In the genomic region with DNA sequence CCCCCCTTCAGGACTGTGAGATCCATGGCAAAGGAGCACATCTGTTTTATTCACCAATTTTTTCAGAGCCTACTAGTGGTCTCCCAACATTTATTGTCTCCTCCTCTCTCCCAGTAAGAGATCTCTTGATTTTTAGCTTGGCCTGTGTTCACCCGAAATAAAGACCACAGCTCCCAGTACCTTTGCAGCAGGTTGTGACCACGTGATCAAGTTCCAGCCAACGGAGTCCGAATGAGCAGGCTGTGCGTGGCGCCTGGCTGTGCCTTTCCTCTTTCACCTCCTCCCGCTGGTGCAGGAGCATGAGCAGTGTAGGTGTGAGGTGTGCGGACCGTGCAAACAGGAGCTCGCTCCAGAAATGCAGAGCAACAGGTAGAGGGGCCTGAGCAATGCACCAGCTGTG, we compare ENCODE assay signal across 16 cellular contexts.
DNase-seq lines count a peak whose midpoint lies in the region; ATAC-seq, FAIRE-seq and TF ChIP-seq lines count a peak whose summit lies in the region.
"Had no signal": no experiment of that assay in that cellular context is flagged by ENCODE, and none has a peak within 500 bp of the region (broad histone marks: within the 10 kb centered on the region; RNA-seq: fewer than 3 reads in every experiment).

No MANE protein-coding gene starts in this region.

- ATAC-seq in Right ventricle myocardium inferior (no peak), WTC11 (no peak)
- ATAC-seq in naive thymus-derived CD4-positive, alpha-beta T cell, result no peak

- H3K4me3 ChIP-seq in HEK293 (ENCODE audit: low read depth, low read length), result no peak overlapping the region
- H3K4me3 ChIP-seq in naive thymus-derived CD4-positive, alpha-beta T cell (ENCODE audit: low read length), result no peak overlapping the region
- H3K4me3 ChIP-seq in small intestine (ENCODE audit: low read depth in 1 of 2, low read length in 2 of 2), result no peak overlapping the region
- H3K4me3 ChIP-seq in ovary, result no peak overlapping the region
- H3K4me3 ChIP-seq: BLaER1, HAP-1 had no signal

- H3K9me3 ChIP-seq in HEK293 (ENCODE audit: control insufficient read depth, insufficient read depth, low read depth, low read length) (no peaks in the 10 kb centered on the region), small intestine (ENCODE audit: control insufficient read depth, low read depth) (no peaks in the 10 kb centered on the region), ovary (no peaks in the 10 kb centered on the region)
- H3K9me3 ChIP-seq in naive thymus-derived CD4-positive, alpha-beta T cell (ENCODE audit: control insufficient read depth in 2 of 3, low read length in 3 of 3), result no peaks in the 10 kb centered on the region
- H3K9me3 ChIP-seq: BLaER1, HAP-1 had no signal

- intact Hi-C loops in Right ventricle myocardium inferior (cut with DNase I) (no loop called here), cardiac septum (cut with DNase I) (no loop called here), ovary (cut with DNase I) (no loop called here)
- intact Hi-C loops in naive thymus-derived CD4-positive, alpha-beta T cell (cut with micrococcal nuclease), result no loop called here

- no peak for TF ChIP-seq POLR2A in ovary (IDR thresholded peaks at IDR 0.05)

- 72 to 89% (median 85%) methylated on average over 10 of the region's 10 CpGs for WGBS in small intestine, 3 donors
- WGBS in ovary, 3 donors, result 83 to 95% (median 85%) methylated on average over 10 of the region's 10 CpGs

- H3K9me3 Mint-ChIP-seq in WTC11 (no peaks in the 10 kb centered on the region), endothelial cell (ENCODE audit: unreplicated experiment) (no peaks in the 10 kb centered on the region)
- H3K9me3 Mint-ChIP-seq in naive thymus-derived CD4-positive, alpha-beta T cell, result peaks cover 0 to 4% (median 0%) of the 10 kb centered on the region in 11 donors

- TF ChIP-seq CTCF in HEK293 (tag by site-specific recombination; IDR thresholded peaks at IDR 0.05) (no peak), WTC11 (IDR thresholded peaks at IDR 0.05) (no peak), endothelial cell (IDR thresholded peaks at IDR 0.05; ENCODE audit: unreplicated experiment) (no peak), ovary (IDR thresholded peaks at IDR 0.05) (no peak)

- no peak for TF ChIP-seq EP300 in ovary (IDR thresholded peaks at IDR 0.05)

- H3K27me3 Mint-ChIP-seq in WTC11 (ENCODE audit: low read depth), result peaks cover 57% of the 10 kb centered on the region
- peaks cover 26% of the 10 kb centered on the region for H3K27me3 Mint-ChIP-seq in endothelial cell (ENCODE audit: unreplicated experiment)
- H3K27me3 Mint-ChIP-seq in naive thymus-derived CD4-positive, alpha-beta T cell, result peaks cover 28 to 39% (median 30%) of the 10 kb centered on the region in 5 donors

- no peak overlapping the region for H3K27ac Mint-ChIP-seq in WTC11
- no peak overlapping the region for H3K27ac Mint-ChIP-seq in endothelial cell (ENCODE audit: unreplicated experiment)
- H3K27ac Mint-ChIP-seq in naive thymus-derived CD4-positive, alpha-beta T cell, result no peak overlapping the region
- H3K27ac Mint-ChIP-seq: CD4-positive, alpha-beta memory T cell had no signal

- no peaks in the 10 kb centered on the region for H3K4me1 ChIP-seq in HEK293 (ENCODE audit: control insufficient read depth, insufficient read depth, low read length)
- H3K4me1 ChIP-seq in naive thymus-derived CD4-positive, alpha-beta T cell (ENCODE audit: control insufficient read depth in 2 of 2, insufficient read depth in 2 of 2, low read length in 2 of 2), result no peaks in the 10 kb centered on the region
- H3K4me1 ChIP-seq in small intestine (ENCODE audit: control insufficient read depth in 2 of 2, insufficient read depth in 1 of 2, low read depth in 1 of 2, low read length in 1 of 2), result peaks cover 0 to 3% of the 10 kb centered on the region in 2 donors
- peaks cover 10% of the 10 kb centered on the region for H3K4me1 ChIP-seq in ovary (ENCODE audit: insufficient read depth)

- no peak for FAIRE-seq in small intestine (lab: Jason Lieb, UNC)

- CTCF ChIA-PET in HEK293 (lab: Yijun Ruan, JAX), result interaction anchor here (0.6 to 1.0 kb wide), 2 partner anchors 40 to 231 kb away, joined by 4 to 5 read pairs; no protein-coding TSS in a partner anchor
- CTCF ChIA-PET in WTC11 (lab: Charles Lee), result interaction anchor here (2.7 kb wide), 1 partner anchor 39 kb away, joined by 11 read pairs; no protein-coding TSS in a partner anchor
- CTCF ChIA-PET in naive thymus-derived CD4-positive, alpha-beta T cell (lab: Charles Lee), result no interaction called here

- H3K27ac ChIP-seq in HEK293 (ENCODE audit: extremely low read depth, low read depth, low read length), result no peak overlapping the region
- H3K27ac ChIP-seq in naive thymus-derived CD4-positive, alpha-beta T cell (ENCODE audit: low read depth, low read length), result no peak overlapping the region
- no peak overlapping the region for H3K27ac ChIP-seq in small intestine (ENCODE audit: low read depth in 1 of 2, low read length in 1 of 2)
- no peak overlapping the region for H3K27ac ChIP-seq in ovary
- H3K27ac ChIP-seq: BLaER1 had no signal

- H3K27me3 ChIP-seq in naive thymus-derived CD4-positive, alpha-beta T cell (ENCODE audit: control insufficient read depth in 2 of 2, insufficient read depth in 2 of 2, low read length in 2 of 2), result no peaks in the 10 kb centered on the region
- H3K27me3 ChIP-seq in small intestine (ENCODE audit: control insufficient read depth in 2 of 2, insufficient read depth in 2 of 2, low read length in 2 of 2) (peaks cover 3 to 5% of the 10 kb centered on the region in 2 donors), ovary (no peaks in the 10 kb centered on the region)

- H3K36me3 ChIP-seq in HEK293 (ENCODE audit: control insufficient read depth in 2 of 2, insufficient read depth in 1 of 2, low read length in 2 of 2) (no peaks in the 10 kb centered on the region), small intestine (ENCODE audit: control insufficient read depth in 2 of 2, insufficient read depth in 2 of 2, low read length in 2 of 2) (no peaks in the 10 kb centered on the region), ovary (no peaks in the 10 kb centered on the region)
- no peaks in the 10 kb centered on the region for H3K36me3 ChIP-seq in naive thymus-derived CD4-positive, alpha-beta T cell (ENCODE audit: control insufficient read depth in 2 of 3, insufficient read depth in 3 of 3, low read length in 3 of 3)
- H3K36me3 ChIP-seq: BLaER1, HAP-1 had no signal

- POLR2A ChIA-PET in HEK293 (lab: Yijun Ruan, JAX) (no interaction called here), WTC11 (lab: Charles Lee) (no interaction called here)
- POLR2A ChIA-PET in naive thymus-derived CD4-positive, alpha-beta T cell (lab: Charles Lee), result no interaction called here

- DNase-seq in Right ventricle myocardium inferior (ENCODE audit: missing footprints) (peak; percentile 34), cardiac septum (ENCODE audit: low spot score) (no peak), WTC11 (ENCODE audit: low spot score) (no peak), endothelial cell (ENCODE audit: low spot score) (no peak), small intestine (no peak), ovary (no peak)
- no peak for DNase-seq in naive thymus-derived CD4-positive, alpha-beta T cell
- DNase-seq: 8988T; CD4-positive, alpha-beta memory T cell; DMS153; DMS79; GF-D8 had no signal

- H3K4me1 Mint-ChIP-seq in WTC11 (peaks cover 48% of the 10 kb centered on the region), endothelial cell (ENCODE audit: unreplicated experiment) (peaks cover 21% of the 10 kb centered on the region)
- no peaks in the 10 kb centered on the region for H3K4me1 Mint-ChIP-seq in naive thymus-derived CD4-positive, alpha-beta T cell

- H3K4me3 Mint-ChIP-seq in WTC11 (no peak overlapping the region), endothelial cell (ENCODE audit: unreplicated experiment) (peak overlapping the region; percentile 60)
- H3K4me3 Mint-ChIP-seq in naive thymus-derived CD4-positive, alpha-beta T cell, result no peak overlapping the region
- H3K4me3 Mint-ChIP-seq: CD14-positive monocyte; CD4-positive, alpha-beta memory T cell had no signal

- H3K36me3 Mint-ChIP-seq in WTC11, result no peaks in the 10 kb centered on the region
- H3K36me3 Mint-ChIP-seq in endothelial cell (ENCODE audit: low read depth, unreplicated experiment), result peaks cover 6% of the 10 kb centered on the region
- H3K36me3 Mint-ChIP-seq in naive thymus-derived CD4-positive, alpha-beta T cell, result no peaks in the 10 kb centered on the region
- H3K36me3 Mint-ChIP-seq: CD14-positive monocyte; CD4-positive, alpha-beta memory T cell had no signal

TF ChIP-seq in HEK293, 187 proteins besides CTCF, POLR2A, EP300 and RAD21:
- no peak for TF ChIP-seq ZNF155 (tag by site-specific recombination; IDR thresholded peaks at IDR 0.05)
- peak; percentile 40; the same call in 1 of the 2 replicates for TF ChIP-seq SCRT1 (tag by site-specific recombination; IDR thresholded peaks at IDR 0.05; ENCODE audit: borderline replicate concordance)
- peak; percentile 81 for TF ChIP-seq SCRT2 (tag by site-specific recombination; IDR thresholded peaks at IDR 0.05)
- TF ChIP-seq SP7 (tag by site-specific recombination; IDR thresholded peaks at IDR 0.05), result no peak
- TF ChIP-seq ZNF791 (tag by site-specific recombination; IDR thresholded peaks at IDR 0.05), result no peak

TF ChIP-seq in WTC11, 78 proteins besides CTCF, POLR2A, EP300 and RAD21 (continues in another document):
- TF ChIP-seq, protein P1, sequence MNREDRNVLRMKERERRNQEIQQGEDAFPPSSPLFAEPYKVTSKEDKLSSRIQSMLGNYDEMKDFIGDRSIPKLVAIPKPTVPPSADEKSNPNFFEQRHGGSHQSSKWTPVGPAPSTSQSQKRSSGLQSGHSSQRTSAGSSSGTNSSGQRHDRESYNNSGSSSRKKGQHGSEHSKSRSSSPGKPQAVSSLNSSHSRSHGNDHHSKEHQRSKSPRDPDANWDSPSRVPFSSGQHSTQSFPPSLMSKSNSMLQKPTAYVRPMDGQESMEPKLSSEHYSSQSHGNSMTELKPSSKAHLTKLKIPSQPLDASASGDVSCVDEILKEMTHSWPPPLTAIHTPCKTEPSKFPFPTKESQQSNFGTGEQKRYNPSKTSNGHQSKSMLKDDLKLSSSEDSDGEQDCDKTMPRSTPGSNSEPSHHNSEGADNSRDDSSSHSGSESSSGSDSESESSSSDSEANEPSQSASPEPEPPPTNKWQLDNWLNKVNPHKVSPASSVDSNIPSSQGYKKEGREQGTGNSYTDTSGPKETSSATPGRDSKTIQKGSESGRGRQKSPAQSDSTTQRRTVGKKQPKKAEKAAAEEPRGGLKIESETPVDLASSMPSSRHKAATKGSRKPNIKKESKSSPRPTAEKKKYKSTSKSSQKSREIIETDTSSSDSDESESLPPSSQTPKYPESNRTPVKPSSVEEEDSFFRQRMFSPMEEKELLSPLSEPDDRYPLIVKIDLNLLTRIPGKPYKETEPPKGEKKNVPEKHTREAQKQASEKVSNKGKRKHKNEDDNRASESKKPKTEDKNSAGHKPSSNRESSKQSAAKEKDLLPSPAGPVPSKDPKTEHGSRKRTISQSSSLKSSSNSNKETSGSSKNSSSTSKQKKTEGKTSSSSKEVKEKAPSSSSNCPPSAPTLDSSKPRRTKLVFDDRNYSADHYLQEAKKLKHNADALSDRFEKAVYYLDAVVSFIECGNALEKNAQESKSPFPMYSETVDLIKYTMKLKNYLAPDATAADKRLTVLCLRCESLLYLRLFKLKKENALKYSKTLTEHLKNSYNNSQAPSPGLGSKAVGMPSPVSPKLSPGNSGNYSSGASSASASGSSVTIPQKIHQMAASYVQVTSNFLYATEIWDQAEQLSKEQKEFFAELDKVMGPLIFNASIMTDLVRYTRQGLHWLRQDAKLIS (CRISPR knock-in tag; IDR thresholded peaks at IDR 0.05; ENCODE audit: borderline replicate concordance), result no peak
